28 cellular contexts compared by ENCODE assay signal in the genomic region with DNA sequence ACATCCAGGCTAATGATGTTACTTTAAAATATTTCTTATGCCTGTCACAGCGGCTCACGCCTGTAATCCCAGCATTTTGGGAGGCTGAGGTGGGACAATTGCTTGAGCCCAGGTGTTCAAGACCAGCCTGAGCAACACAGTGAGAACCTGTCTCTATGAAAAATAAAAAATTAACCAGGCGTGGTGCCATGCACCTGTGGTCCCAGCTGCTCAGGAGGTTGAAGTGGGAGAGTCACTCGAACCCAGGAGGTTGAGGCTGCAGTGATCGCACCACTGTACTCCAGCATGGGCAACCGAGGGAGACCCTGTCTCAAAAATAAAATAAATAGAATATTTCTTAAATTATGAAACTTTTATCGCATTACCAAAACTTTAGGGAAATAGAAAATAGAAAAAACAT. TPM values are rescaled to one million over a fixed set of nuclear protein-coding genes. Genes with fewer than 3 reads are reported as not detected.
A peak's percentile ranks its signal among the peaks of the same experiment; 100 is the strongest.
DNase-seq lines count a peak whose midpoint lies in the region; ATAC-seq lines count a peak whose summit lies in the region.
"Had no signal": no experiment of that assay in that cellular context is flagged by ENCODE, and none has a peak within 500 bp of the region (broad histone marks: within the 10 kb centered on the region; RNA-seq: fewer than 3 reads in every experiment).

No MANE protein-coding gene starts in this region.

- peak; percentile 30 for ATAC-seq in GM18861 (IDR thresholded peaks at IDR 0.05; ENCODE audit: unreplicated experiment)
- peak; percentile 38 for ATAC-seq in GM21619 (IDR thresholded peaks at IDR 0.05; ENCODE audit: unreplicated experiment)
- peak; percentile 45 for ATAC-seq in HG03460 (IDR thresholded peaks at IDR 0.05; ENCODE audit: unreplicated experiment)
- no peak for ATAC-seq in naive B cell (ENCODE audit: low read depth in 2 of 2)
- ATAC-seq in HG03378 (IDR thresholded peaks at IDR 0.05; ENCODE audit: unreplicated experiment): no peak
- no peak for ATAC-seq in GM18873 (IDR thresholded peaks at IDR 0.05; ENCODE audit: low FRiP score, unreplicated experiment)
- no peak for ATAC-seq in HG02870 (IDR thresholded peaks at IDR 0.05; ENCODE audit: unreplicated experiment)
- ATAC-seq: left lobe of liver, T-helper 17 cell had no signal

- H3K27me3 Mint-ChIP-seq in naive B cell: no peaks in the 10 kb centered on the region
- H3K27me3 Mint-ChIP-seq: CD4-positive, alpha-beta T cell; T-helper 17 cell had no signal

- peaks cover 50 to 92% (median 79%) of the 10 kb centered on the region in 3 donors for H3K4me1 Mint-ChIP-seq in naive B cell
- H3K4me1 Mint-ChIP-seq: H9 had no signal

- peaks cover 0 to 6% (median 0%) of the 10 kb centered on the region in 7 donors for H3K9me3 Mint-ChIP-seq in naive B cell
- H3K9me3 Mint-ChIP-seq: activated CD4-positive, alpha-beta memory T cell treated with anti-CD3 and anti-CD28 coated beads for 36 hours; CD4-positive, alpha-beta T cell; H9; nephron progenitor cell had no signal

- peak overlapping the region; percentile 88 to 97 (median 92) for H3K27ac Mint-ChIP-seq in naive B cell
- H3K27ac Mint-ChIP-seq: activated CD4-positive, alpha-beta memory T cell treated with anti-CD3 and anti-CD28 coated beads for 36 hours; CD4-positive, alpha-beta T cell; H9; nephron progenitor cell; T-helper 17 cell had no signal

- DNase-seq in naive B cell: peak; percentile 19
- DNase-seq in middle frontal gyrus (ENCODE audit: extremely low spot score, low spot score): no peak
- DNase-seq: activated CD4-positive, alpha-beta memory T cell treated with anti-CD3 and anti-CD28 coated beads for 36 hours; activated naive CD4-positive, alpha-beta T cell treated with Interleukin-2 at 50 U/mL for 16 hours; activated T-cell treated with anti-CD3 and anti-CD28 coated beads, Interleukin-2, amount 50 U/mL, for 1 hour; amygdala; CD4-positive, alpha-beta T cell; DMS 273 treated with DMSO at 0.1 percent for 48 hours; GF-D8; glutamatergic neuron; H9; midbrain; MM.1S; NCI-H1436 treated with DMSO at 0.1 percent for 48 hours; NCI-H748 treated with DMSO at 0.1 percent for 48 hours; nephron progenitor cell; OCI-M1; posterior cingulate gyrus; T-helper 17 cell; thyroid gland; WERI-Rb-1 had no signal

- peak overlapping the region; percentile 70 to 89 (median 78) for H3K4me3 Mint-ChIP-seq in naive B cell
- H3K4me3 Mint-ChIP-seq: activated CD4-positive, alpha-beta memory T cell treated with anti-CD3 and anti-CD28 coated beads for 36 hours; CD4-positive, alpha-beta T cell; H9; nephron progenitor cell; T-helper 17 cell had no signal

- peaks cover 5 to 10% of the 10 kb centered on the region in 2 donors for H3K36me3 Mint-ChIP-seq in naive B cell
- H3K36me3 Mint-ChIP-seq: activated CD4-positive, alpha-beta memory T cell treated with anti-CD3 and anti-CD28 coated beads for 36 hours had no signal

RNA-seq across cellular contexts. Expression of a gene that starts 28.1 kb away (rescaled TPM):
- polyA plus RNA-seq in naive B cell (ENCODE audit: low read depth in 6 of 6): 100 to 1,000 TPM; 434 to 548 (median 492) TPM

Comparison
In these comparisons a context has a peak if more than half of its experiments do, and no peak if none do; other contexts are left out.
1. ATAC-seq: peak in GM18861 (single experiment), GM21619 (single experiment) and HG03460 (single experiment); none in naive B cell (0 of 2), HG03378 (single experiment), GM18873 (single experiment) and HG02870 (single experiment).